ENCODE assay signal across 1 cellular context in genomic region chr6:10613077-10613476, GRCh38.
A peak's percentile ranks its signal among the peaks of the same experiment; 100 is the strongest.
TF ChIP-seq lines count a peak whose summit lies in the region.

No MANE protein-coding gene starts in this region.

TF ChIP-seq in HepG2, 621 proteins besides CTCF, POLR2A, EP300 and RAD21 (continued from another document):
- no peak for TF ChIP-seq ZNF777 (CRISPR knock-in tag; IDR thresholded peaks at IDR 0.05)
- peak; percentile 87 for TF ChIP-seq HDAC2 (CRISPR knock-in tag; IDR thresholded peaks at IDR 0.05)
- peak; percentile 95; the same call in 1 of the 2 replicates for TF ChIP-seq FOXJ3 (CRISPR knock-in tag; IDR thresholded peaks at IDR 0.05; ENCODE audit: borderline replicate concordance)
- TF ChIP-seq ATF1 (CRISPR knock-in tag; IDR thresholded peaks at IDR 0.05) = peak; percentile 75
- 0 out of 2 replicates have a peak, but pooled peaks have one; percentile 42 for TF ChIP-seq ARNTL (CRISPR knock-in tag; IDR thresholded peaks at IDR 0.05)
- TF ChIP-seq TARDBP (CRISPR knock-in tag; IDR thresholded peaks at IDR 0.05) = peak; percentile 62; the same call in 1 of the 2 replicates
- 0 out of 2 replicates have a peak, but pooled peaks have one; percentile 26 for TF ChIP-seq ZNF124 (CRISPR knock-in tag; IDR thresholded peaks at IDR 0.05)
- peak; percentile 80 for TF ChIP-seq NR2F6 (IDR thresholded peaks at IDR 0.05)
- TF ChIP-seq NR2F6 (CRISPR knock-in tag; IDR thresholded peaks at IDR 0.05) = 0 out of 2 replicates have a peak, but pooled peaks have one; percentile 27
- no peak for TF ChIP-seq TCF12 (IDR thresholded peaks at IDR 0.05)
- peak; percentile 53; the same call in 1 of the 2 replicates for TF ChIP-seq TCF12 (CRISPR knock-in tag; IDR thresholded peaks at IDR 0.05)
- 0 out of 2 replicates have a peak, but pooled peaks have one; percentile 17 for TF ChIP-seq CEBPG (CRISPR knock-in tag; IDR thresholded peaks at IDR 0.05)
- peak; percentile 80 for TF ChIP-seq TEAD3 (CRISPR knock-in tag; optimal IDR thresholded peaks at IDR 0.05; ENCODE audit: borderline replicate concordance)
- TF ChIP-seq ZNF609 (CRISPR knock-in tag; IDR thresholded peaks at IDR 0.05; ENCODE audit: borderline replicate concordance) = peak; percentile 100
- TF ChIP-seq PHF21A (CRISPR knock-in tag; IDR thresholded peaks at IDR 0.05) = peak; percentile 23; the same call in 1 of the 2 replicates
- no peak for TF ChIP-seq ZNF816 (CRISPR knock-in tag; IDR thresholded peaks at IDR 0.05; ENCODE audit: borderline replicate concordance)
- no peak; the same call in 1 of the 2 replicates for TF ChIP-seq NR2C2 (CRISPR knock-in tag; IDR thresholded peaks at IDR 0.05; ENCODE audit: borderline replicate concordance)
- TF ChIP-seq, protein P1, sequence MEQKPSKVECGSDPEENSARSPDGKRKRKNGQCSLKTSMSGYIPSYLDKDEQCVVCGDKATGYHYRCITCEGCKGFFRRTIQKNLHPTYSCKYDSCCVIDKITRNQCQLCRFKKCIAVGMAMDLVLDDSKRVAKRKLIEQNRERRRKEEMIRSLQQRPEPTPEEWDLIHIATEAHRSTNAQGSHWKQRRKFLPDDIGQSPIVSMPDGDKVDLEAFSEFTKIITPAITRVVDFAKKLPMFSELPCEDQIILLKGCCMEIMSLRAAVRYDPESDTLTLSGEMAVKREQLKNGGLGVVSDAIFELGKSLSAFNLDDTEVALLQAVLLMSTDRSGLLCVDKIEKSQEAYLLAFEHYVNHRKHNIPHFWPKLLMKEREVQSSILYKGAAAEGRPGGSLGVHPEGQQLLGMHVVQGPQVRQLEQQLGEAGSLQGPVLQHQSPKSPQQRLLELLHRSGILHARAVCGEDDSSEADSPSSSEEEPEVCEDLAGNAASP (CRISPR knock-in tag; IDR thresholded peaks at IDR 0.05; ENCODE audit: borderline replicate concordance) = peak; percentile 93
- 0 out of 2 replicates have a peak, but pooled peaks have one; percentile 11 for TF ChIP-seq HNF4A (CRISPR knock-in tag; IDR thresholded peaks at IDR 0.05)
- TF ChIP-seq, protein P2, sequence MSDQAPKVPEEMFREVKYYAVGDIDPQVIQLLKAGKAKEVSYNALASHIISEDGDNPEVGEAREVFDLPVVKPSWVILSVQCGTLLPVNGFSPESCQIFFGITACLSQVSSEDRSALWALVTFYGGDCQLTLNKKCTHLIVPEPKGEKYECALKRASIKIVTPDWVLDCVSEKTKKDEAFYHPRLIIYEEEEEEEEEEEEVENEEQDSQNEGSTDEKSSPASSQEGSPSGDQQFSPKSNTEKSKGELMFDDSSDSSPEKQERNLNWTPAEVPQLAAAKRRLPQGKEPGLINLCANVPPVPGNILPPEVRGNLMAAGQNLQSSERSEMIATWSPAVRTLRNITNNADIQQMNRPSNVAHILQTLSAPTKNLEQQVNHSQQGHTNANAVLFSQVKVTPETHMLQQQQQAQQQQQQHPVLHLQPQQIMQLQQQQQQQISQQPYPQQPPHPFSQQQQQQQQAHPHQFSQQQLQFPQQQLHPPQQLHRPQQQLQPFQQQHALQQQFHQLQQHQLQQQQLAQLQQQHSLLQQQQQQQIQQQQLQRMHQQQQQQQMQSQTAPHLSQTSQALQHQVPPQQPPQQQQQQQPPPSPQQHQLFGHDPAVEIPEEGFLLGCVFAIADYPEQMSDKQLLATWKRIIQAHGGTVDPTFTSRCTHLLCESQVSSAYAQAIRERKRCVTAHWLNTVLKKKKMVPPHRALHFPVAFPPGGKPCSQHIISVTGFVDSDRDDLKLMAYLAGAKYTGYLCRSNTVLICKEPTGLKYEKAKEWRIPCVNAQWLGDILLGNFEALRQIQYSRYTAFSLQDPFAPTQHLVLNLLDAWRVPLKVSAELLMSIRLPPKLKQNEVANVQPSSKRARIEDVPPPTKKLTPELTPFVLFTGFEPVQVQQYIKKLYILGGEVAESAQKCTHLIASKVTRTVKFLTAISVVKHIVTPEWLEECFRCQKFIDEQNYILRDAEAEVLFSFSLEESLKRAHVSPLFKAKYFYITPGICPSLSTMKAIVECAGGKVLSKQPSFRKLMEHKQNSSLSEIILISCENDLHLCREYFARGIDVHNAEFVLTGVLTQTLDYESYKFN (CRISPR knock-in tag; conservative IDR thresholded peaks at IDR 0.05) = peak; percentile 75
- TF ChIP-seq SRF (IDR thresholded peaks at IDR 0.05; ENCODE audit: low read depth, low read length) = no peak
- peak; percentile 83 for TF ChIP-seq NCOA2 (CRISPR knock-in tag; IDR thresholded peaks at IDR 0.05)
- peak; percentile 12; the same call in 1 of the 2 replicates for TF ChIP-seq NFYC (CRISPR knock-in tag; IDR thresholded peaks at IDR 0.05)
- peak; percentile 80 for TF ChIP-seq HDAC1 (CRISPR knock-in tag; IDR thresholded peaks at IDR 0.05)
- TF ChIP-seq RFX1 (IDR thresholded peaks at IDR 0.05) = no peak
- no peak for TF ChIP-seq ZSCAN9 (CRISPR knock-in tag; IDR thresholded peaks at IDR 0.05; ENCODE audit: borderline replicate concordance)
